Comparison of ENCODE assay signal across 1 cellular context in the genomic region with DNA sequence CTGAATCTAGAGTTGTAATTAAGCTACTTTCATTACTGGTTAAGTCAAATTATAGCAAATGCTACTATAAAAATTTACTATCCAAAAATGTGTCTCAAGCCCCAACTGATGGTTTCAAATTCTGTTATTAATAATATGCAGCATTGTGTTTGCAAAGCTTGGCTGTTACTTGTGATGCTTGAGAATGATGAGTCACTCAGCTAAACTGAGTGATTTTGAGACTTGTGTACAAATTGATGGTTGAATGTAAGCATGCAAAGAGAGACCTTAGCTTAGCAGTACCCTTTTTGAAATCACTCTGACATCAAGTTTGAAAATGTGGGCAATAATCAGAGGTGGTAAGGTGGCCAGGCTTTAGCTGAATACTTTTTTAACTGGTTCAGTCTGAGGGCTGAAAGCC.
TF ChIP-seq lines count a peak whose summit lies in the region.

No MANE protein-coding gene starts in this region.

TF ChIP-seq in K562, 482 proteins besides CTCF, POLR2A, EP300 and RAD21 (continued from another document):
- TF ChIP-seq EP400 (IDR thresholded peaks at IDR 0.05), result no peak
- TF ChIP-seq SRF (CRISPR knock-in tag; IDR thresholded peaks at IDR 0.05), result no peak
- TF ChIP-seq GATAD2B (IDR thresholded peaks at IDR 0.05; ENCODE audit: borderline replicate concordance), result no peak
- TF ChIP-seq NFE2 (IDR thresholded peaks at IDR 0.05; ENCODE audit: low read depth), result 0 out of 2 replicates have a peak, but pooled peaks have one; percentile 15
- no peak for TF ChIP-seq HES1 (IDR thresholded peaks at IDR 0.05; ENCODE audit: low read depth)
